ENCODE assay signal across 9 cellular contexts in the genomic region with DNA sequence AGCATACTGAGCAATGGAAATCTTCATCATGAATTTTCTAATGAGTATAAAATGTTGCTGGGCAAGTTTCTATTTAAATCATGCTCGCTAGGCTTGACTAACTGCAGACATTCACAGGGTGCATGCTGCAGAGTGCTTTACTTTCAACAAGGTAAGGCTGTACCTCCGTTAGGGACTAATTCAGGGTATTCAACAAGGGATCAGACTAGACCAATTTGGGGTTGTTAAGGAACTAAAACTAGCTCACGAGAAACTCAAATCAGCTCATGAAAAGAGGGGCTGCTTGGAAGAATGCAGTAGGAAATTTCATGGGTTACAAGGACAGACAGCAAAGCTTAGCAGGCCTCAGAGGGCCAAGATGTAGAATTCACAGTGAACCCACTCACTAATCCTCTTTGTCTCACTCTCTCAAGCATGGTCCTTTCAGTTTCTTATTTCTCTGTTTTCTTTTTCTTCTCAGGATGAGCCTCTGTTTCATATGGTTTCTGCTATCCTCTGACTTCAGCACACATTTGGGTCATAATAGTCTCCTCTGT. TPM values are rescaled to one million over a fixed set of nuclear protein-coding genes. Genes with fewer than 3 reads are reported as not detected.
DNase-seq lines count a peak whose midpoint lies in the region; ATAC-seq lines count a peak whose summit lies in the region.
"Had no signal": no experiment of that assay in that cellular context is flagged by ENCODE, and none has a peak within 500 bp of the region (broad histone marks: within the 10 kb centered on the region; RNA-seq: fewer than 3 reads in every experiment).

No MANE protein-coding gene starts in this region.

- ATAC-seq in GM19372 (IDR thresholded peaks at IDR 0.05; ENCODE audit: low read depth, unreplicated experiment) (peak; percentile 65), HG02885 (IDR thresholded peaks at IDR 0.05; ENCODE audit: poor library complexity, unreplicated experiment) (peak; percentile 82)

- DNase-seq in NCI-H526 treated with DMSO at 0.1 percent for 48 hours (lab: John Stamatoyannopoulos, UW) = peak; percentile 93
- DNase-seq in renal cortical epithelial cell (ENCODE audit: low read depth) = peak; percentile 32
- no peak for DNase-seq in DMS53 treated with DMSO at 0.1 percent for 48 hours (lab: John Stamatoyannopoulos, UW; ENCODE audit: unreplicated experiment)
- no peak for DNase-seq in cortex of kidney (lab: John Stamatoyannopoulos, UW)
- no peak for DNase-seq in COLO829 (ENCODE audit: low spot score)
- DNase-seq: NCI-H1694, ovary had no signal

RNA-seq across cellular contexts. Expression of gene MYO3B, which starts 2.2 kb away (rescaled TPM):
- total RNA-seq in renal cortical epithelial cell = 1.4 and 10.6 TPM in 2 replicates

Comparison
In these comparisons a context has a peak if more than half of its experiments do, and no peak if none do; other contexts are left out.
1. DNase-seq: peak in NCI-H526 treated with DMSO at 0.1 percent for 48 hours (single experiment) and renal cortical epithelial cell (single experiment); none in DMS53 treated with DMSO at 0.1 percent for 48 hours (single experiment), cortex of kidney (single experiment) and COLO829 (single experiment).